Comparison of ENCODE assay signal across 10 cellular contexts in the genomic region with DNA sequence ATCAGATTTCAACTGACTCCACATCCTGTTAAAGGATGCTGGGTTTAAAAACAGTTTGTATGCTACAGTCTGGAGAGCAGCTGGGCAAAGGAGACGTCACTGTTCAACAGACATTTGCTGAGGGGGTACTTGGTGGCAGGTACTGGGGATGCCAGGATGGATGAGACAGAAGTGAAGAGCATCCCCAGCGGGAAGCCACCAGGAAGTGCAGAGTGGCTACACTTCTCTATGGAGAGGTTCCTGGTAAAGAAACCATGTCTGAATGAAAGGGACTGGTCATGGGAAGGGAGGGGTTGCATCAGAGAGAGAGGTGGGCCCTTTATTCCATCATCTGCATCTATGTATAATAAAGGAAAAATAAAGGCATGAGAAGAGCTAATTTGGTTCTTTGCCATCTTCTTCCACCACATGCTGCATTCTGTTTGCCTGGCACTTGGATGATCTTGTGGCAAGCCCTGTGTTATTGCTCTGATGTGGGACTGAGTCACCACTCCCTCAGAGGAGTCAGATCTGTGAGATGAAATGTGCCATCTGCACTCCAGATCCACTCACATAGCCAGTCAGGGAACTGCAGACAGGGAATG.
DNase-seq lines count a peak whose midpoint lies in the region; ATAC-seq and TF ChIP-seq lines count a peak whose summit lies in the region.
"Had no signal": no experiment of that assay in that cellular context is flagged by ENCODE, and none has a peak within 500 bp of the region (broad histone marks: within the 10 kb centered on the region; RNA-seq: fewer than 3 reads in every experiment).

No MANE protein-coding gene starts in this region.

- DNase-seq in DMS153 (lab: John Stamatoyannopoulos, UW) (peak; percentile 4), DMS153 treated with DMSO at 0.1 percent for 48 hours (lab: John Stamatoyannopoulos, UW; ENCODE audit: unreplicated experiment) (no peak), SK-N-MC (ENCODE audit: low read depth, low spot score) (no peak), foreskin keratinocyte (peak; percentile 74 to 83), NCI-H146 treated with DMSO at 0.1 percent for 48 hours (lab: John Stamatoyannopoulos, UW; ENCODE audit: unreplicated experiment) (no peak), NOMO-1 treated with DMSO at 0.1 percent for 48 hours (lab: John Stamatoyannopoulos, UW; ENCODE audit: unreplicated experiment) (no peak)
- no peak for DNase-seq in stimulated activated naive CD8-positive, alpha-beta T cell treated with anti-CD3 and anti-CD28 coated beads, Interleukin-15, Interleukin-2, amounts not matched to agents 100 U/mL and 50 U/mL, for 24 hours
- DNase-seq in activated CD8-positive, alpha-beta T cell treated with anti-CD3 and anti-CD28 coated beads, Interleukin-2, amount 10 ng/mL, durations not matched to agents 7 days and 5 days: no peak

- H3K9ac ChIP-seq in SK-N-MC (ENCODE audit: insufficient read length): no peak overlapping the region

- H3K9me3 Mint-ChIP-seq in activated CD8-positive, alpha-beta T cell treated with anti-CD3 and anti-CD28 coated beads, Interleukin-2, amount 10 ng/mL, durations not matched to agents 7 days and 5 days (ENCODE audit: insufficient read depth): no peaks in the 10 kb centered on the region

- no peaks in the 10 kb centered on the region for H3K36me3 ChIP-seq in SK-N-MC (ENCODE audit: insufficient read depth, low read length)

- H3K27ac ChIP-seq in SK-N-MC: peak overlapping the region; percentile 4; the same call in 1 of the 2 replicates
- H3K27ac ChIP-seq in foreskin keratinocyte: no peak overlapping the region
- H3K27ac ChIP-seq: 22Rv1 had no signal

- ATAC-seq in foreskin keratinocyte: peak; percentile 99
- peak; percentile 29 for ATAC-seq in stimulated activated naive CD8-positive, alpha-beta T cell treated with anti-CD3 and anti-CD28 coated beads, Interleukin-15, Interleukin-2, amounts not matched to agents 100 U/mL and 50 U/mL, for 24 hours
- no peak for ATAC-seq in activated CD8-positive, alpha-beta T cell treated with anti-CD3 and anti-CD28 coated beads, Interleukin-2, amount 10 ng/mL, durations not matched to agents 7 days and 5 days

- POLR2A ChIA-PET in activated CD8-positive, alpha-beta T cell treated with anti-CD3 and anti-CD28 coated beads, Interleukin-2, amount 10 ng/mL, durations not matched to agents 7 days and 5 days (lab: Charles Lee): no interaction called here

- TF ChIP-seq CTCF in foreskin keratinocyte (conservative IDR thresholded peaks at IDR 0.05): no peak

- H3K27me3 Mint-ChIP-seq in activated CD8-positive, alpha-beta T cell treated with anti-CD3 and anti-CD28 coated beads, Interleukin-2, amount 10 ng/mL, durations not matched to agents 7 days and 5 days (ENCODE audit: low read depth): peaks cover 18% of the 10 kb centered on the region
- H3K27me3 Mint-ChIP-seq: progenitor cell of endocrine pancreas had no signal

- no peaks in the 10 kb centered on the region; the same call in 1 of the 2 replicates for H3K9me3 ChIP-seq in SK-N-MC (ENCODE audit: low read depth, low read length)

- H3K4me1 ChIP-seq in foreskin keratinocyte: peaks cover 14% of the 10 kb centered on the region

- CTCF ChIA-PET in activated CD8-positive, alpha-beta T cell treated with anti-CD3 and anti-CD28 coated beads, Interleukin-2, amount 10 ng/mL, durations not matched to agents 7 days and 5 days (lab: Charles Lee): no interaction called here

- H3K27ac Mint-ChIP-seq in activated CD8-positive, alpha-beta T cell treated with anti-CD3 and anti-CD28 coated beads, Interleukin-2, amount 10 ng/mL, durations not matched to agents 7 days and 5 days: no peak overlapping the region
- H3K27ac Mint-ChIP-seq: progenitor cell of endocrine pancreas had no signal

- H3K36me3 Mint-ChIP-seq in activated CD8-positive, alpha-beta T cell treated with anti-CD3 and anti-CD28 coated beads, Interleukin-2, amount 10 ng/mL, durations not matched to agents 7 days and 5 days (ENCODE audit: low read depth): no peaks in the 10 kb centered on the region

- peak overlapping the region; percentile 54 for H3K4me3 ChIP-seq in SK-N-MC

- H3K4me1 Mint-ChIP-seq in activated CD8-positive, alpha-beta T cell treated with anti-CD3 and anti-CD28 coated beads, Interleukin-2, amount 10 ng/mL, durations not matched to agents 7 days and 5 days (ENCODE audit: low read depth): no peaks in the 10 kb centered on the region

- H3K4me3 Mint-ChIP-seq in activated CD8-positive, alpha-beta T cell treated with anti-CD3 and anti-CD28 coated beads, Interleukin-2, amount 10 ng/mL, durations not matched to agents 7 days and 5 days: no peak overlapping the region

- no peaks in the 10 kb centered on the region for H3K27me3 ChIP-seq in foreskin keratinocyte

Comparison
In these comparisons a context has a peak if more than half of its experiments do, and no peak if none do; other contexts are left out.
1. DNase-seq: peak in DMS153 (single experiment) and foreskin keratinocyte (2 of 2); none in DMS153 treated with DMSO at 0.1 percent for 48 hours (single experiment), SK-N-MC (single experiment), stimulated activated naive CD8-positive, alpha-beta T cell treated with anti-CD3 and anti-CD28 coated beads, Interleukin-15, Interleukin-2, amounts not matched to agents 100 U/mL and 50 U/mL, for 24 hours (single experiment), NCI-H146 treated with DMSO at 0.1 percent for 48 hours (single experiment), NOMO-1 treated with DMSO at 0.1 percent for 48 hours (single experiment) and activated CD8-positive, alpha-beta T cell treated with anti-CD3 and anti-CD28 coated beads, Interleukin-2, amount 10 ng/mL, durations not matched to agents 7 days and 5 days (single experiment).